Comparison of ENCODE assay signal across 8 cellular contexts in the genomic region with DNA sequence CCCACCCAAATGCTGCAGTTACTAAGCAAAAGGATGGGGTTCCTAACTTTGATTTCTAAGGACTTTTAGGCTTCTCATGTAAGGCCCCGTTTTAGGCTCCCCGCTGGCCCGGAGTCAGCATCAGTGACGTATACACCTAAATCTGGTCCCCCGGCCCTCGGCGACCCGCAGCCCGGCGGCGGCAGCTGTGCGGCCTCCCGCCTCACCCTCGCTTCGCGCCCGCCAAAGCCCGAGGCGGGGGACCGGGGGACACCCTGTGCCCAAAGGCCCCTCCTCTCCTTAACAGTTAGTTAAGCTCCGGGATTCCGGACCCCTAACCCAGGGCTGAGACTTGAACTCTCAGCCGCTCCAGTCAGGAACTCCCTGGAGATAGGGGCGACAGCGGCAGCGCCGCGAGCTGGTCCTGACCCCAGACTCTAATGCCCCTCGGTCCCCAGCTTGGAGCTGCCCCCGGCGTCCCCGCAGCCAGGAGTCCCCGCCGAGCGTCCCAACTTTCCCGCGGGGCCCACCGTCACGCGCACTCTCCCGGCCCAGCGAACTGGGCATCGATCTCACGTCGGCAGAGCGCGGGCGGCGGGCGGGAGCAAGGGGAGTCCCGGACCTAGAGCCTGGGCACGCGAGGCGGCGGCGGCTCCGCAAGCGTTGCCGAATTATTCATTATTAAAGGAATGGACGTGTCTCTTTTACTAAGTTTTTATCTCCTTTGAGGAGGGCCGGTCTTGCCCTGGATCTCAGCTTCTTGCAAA. TPM values are rescaled to one million over a fixed set of nuclear protein-coding genes. Genes with fewer than 3 reads are reported as not detected.
DNase-seq lines count a peak whose midpoint lies in the region; ATAC-seq and TF ChIP-seq lines count a peak whose summit lies in the region.

No MANE protein-coding gene starts in this region.

- H3K9me3 Mint-ChIP-seq in activated CD8-positive, alpha-beta memory T cell treated with anti-CD3 and anti-CD28 coated beads, Interleukin-2, amount 10 ng/mL, durations not matched to agents 7 days and 5 days (ENCODE audit: low read depth) = no peaks in the 10 kb centered on the region
- H3K9me3 Mint-ChIP-seq in natural killer cell = no peaks in the 10 kb centered on the region

- H3K4me3 ChIP-seq in epithelial cell of esophagus (ENCODE audit: low read length) (peak overlapping the region; percentile 86), tibial nerve (peak overlapping the region; percentile 86 to 96 (median 90))

- H3K27me3 ChIP-seq in tibial nerve = no peaks in the 10 kb centered on the region

- intact Hi-C loops in natural killer cell (cut with micrococcal nuclease) = loop anchor here (10.0 kb wide), 1 partner anchor 389 kb away; no protein-coding TSS in a partner anchor

- peak overlapping the region; percentile 68 to 96 (median 93) for H3K27ac ChIP-seq in tibial nerve

- peaks cover 27% of the 10 kb centered on the region for H3K4me1 Mint-ChIP-seq in activated CD8-positive, alpha-beta memory T cell treated with anti-CD3 and anti-CD28 coated beads, Interleukin-2, amount 10 ng/mL, durations not matched to agents 7 days and 5 days
- H3K4me1 Mint-ChIP-seq in natural killer cell = peaks cover 28 to 29% of the 10 kb centered on the region in 2 donors

- peak overlapping the region; percentile 89 for H3K27ac Mint-ChIP-seq in activated CD8-positive, alpha-beta memory T cell treated with anti-CD3 and anti-CD28 coated beads, Interleukin-2, amount 10 ng/mL, durations not matched to agents 7 days and 5 days
- H3K27ac Mint-ChIP-seq in natural killer cell = peak overlapping the region in 1 of 2 donors; percentile 95

- CTCF ChIA-PET in activated CD8-positive, alpha-beta memory T cell treated with anti-CD3 and anti-CD28 coated beads, Interleukin-2, amount 10 ng/mL, durations not matched to agents 7 days and 5 days (lab: Charles Lee) = interaction anchor here (0.7 to 2.2 kb wide), 4 partner anchors 86 to 387 kb away, joined by 3 to 13 read pairs (median 4); no protein-coding TSS in a partner anchor

- 0 to 1% methylated on average over 45 to 61 of the region's 61 CpGs for WGBS in tibial nerve, 2 donors

- TF ChIP-seq CTCF in epithelial cell of esophagus (IDR thresholded peaks at IDR 0.05; ENCODE audit: insufficient read depth, low read depth, low read length, missing control alignments) = no peak
- TF ChIP-seq CTCF in natural killer cell (IDR thresholded peaks at IDR 0.05) = no peak
- no peak for TF ChIP-seq CTCF in tibial nerve (IDR thresholded peaks at IDR 0.05)
- no peak for TF ChIP-seq CTCF in omental fat pad (IDR thresholded peaks at IDR 0.05)

- no peaks in the 10 kb centered on the region for H3K36me3 ChIP-seq in tibial nerve

- peaks cover 24% of the 10 kb centered on the region for H3K27me3 Mint-ChIP-seq in activated CD8-positive, alpha-beta memory T cell treated with anti-CD3 and anti-CD28 coated beads, Interleukin-2, amount 10 ng/mL, durations not matched to agents 7 days and 5 days
- H3K27me3 Mint-ChIP-seq in natural killer cell (ENCODE audit: low read depth in 2 of 2) = peaks cover 21 to 26% of the 10 kb centered on the region in 2 donors

- DNase-seq in HK-2 (ENCODE audit: unreplicated experiment) (peak; percentile 43), epithelial cell of esophagus (ENCODE audit: low read depth) (peak; percentile 6), natural killer cell (peak; percentile 23), tibial nerve (ENCODE audit: low spot score in 2 of 2) (peak in 1 of 2 donors; percentile 33), omental fat pad (ENCODE audit: low spot score) (no peak), GOT3 (lab: John Stamatoyannopoulos, UW) (no peak)
- DNase-seq in activated CD8-positive, alpha-beta memory T cell treated with anti-CD3 and anti-CD28 coated beads, Interleukin-2, amount 10 ng/mL, durations not matched to agents 7 days and 5 days = peak; percentile 56

- peak overlapping the region; percentile 93 for H3K4me3 Mint-ChIP-seq in activated CD8-positive, alpha-beta memory T cell treated with anti-CD3 and anti-CD28 coated beads, Interleukin-2, amount 10 ng/mL, durations not matched to agents 7 days and 5 days
- H3K4me3 Mint-ChIP-seq in natural killer cell = peak overlapping the region; percentile 86

- no peaks in the 10 kb centered on the region for H3K9me3 ChIP-seq in tibial nerve

- no peak for ATAC-seq in activated CD8-positive, alpha-beta memory T cell treated with anti-CD3 and anti-CD28 coated beads, Interleukin-2, amount 10 ng/mL, durations not matched to agents 7 days and 5 days
- no peak for ATAC-seq in natural killer cell
- no peak for ATAC-seq in HG03342 (IDR thresholded peaks at IDR 0.05; ENCODE audit: unreplicated experiment)
- no peak for ATAC-seq in omental fat pad (ENCODE audit: low FRiP score)

- peaks cover 0 to 47% (median 9%) of the 10 kb centered on the region in 4 donors for H3K4me1 ChIP-seq in tibial nerve

- no peak for TF ChIP-seq EP300 in tibial nerve (IDR thresholded peaks at IDR 0.05)

- no peaks in the 10 kb centered on the region for H3K36me3 Mint-ChIP-seq in activated CD8-positive, alpha-beta memory T cell treated with anti-CD3 and anti-CD28 coated beads, Interleukin-2, amount 10 ng/mL, durations not matched to agents 7 days and 5 days
- no peaks in the 10 kb centered on the region for H3K36me3 Mint-ChIP-seq in natural killer cell

- no peak for TF ChIP-seq POLR2A in tibial nerve (IDR thresholded peaks at IDR 0.05)

RNA-seq across cellular contexts. Expression of gene NR3C2, which starts 1.5 kb away (rescaled TPM):
- total RNA-seq in activated CD8-positive, alpha-beta memory T cell treated with anti-CD3 and anti-CD28 coated beads, Interleukin-2, amount 10 ng/mL, durations not matched to agents 7 days and 5 days = 1 to 10 TPM; 2.2 to 9.0 TPM
- total RNA-seq in natural killer cell (1 to 10 TPM; 4.2 to 8.6 (median 6.3) TPM), tibial nerve (10 to 100 TPM; 13.1 to 24.1 (median 14.6) TPM), omental fat pad (10 to 100 TPM in 3 of 4 donors, 1 to 10 TPM in 1; 7.4 to 28.1 (median 12.1) TPM)

Comparison
In these comparisons a context has a peak if more than half of its experiments do, and no peak if none do; other contexts are left out.
1. DNase-seq: peak in HK-2 (single experiment), activated CD8-positive, alpha-beta memory T cell treated with anti-CD3 and anti-CD28 coated beads, Interleukin-2, amount 10 ng/mL, durations not matched to agents 7 days and 5 days (single experiment), epithelial cell of esophagus (single experiment) and natural killer cell (single experiment); none in omental fat pad (single experiment) and GOT3 (single experiment).